Comparison of ENCODE assay signal across 1 cellular context in the genomic region with DNA sequence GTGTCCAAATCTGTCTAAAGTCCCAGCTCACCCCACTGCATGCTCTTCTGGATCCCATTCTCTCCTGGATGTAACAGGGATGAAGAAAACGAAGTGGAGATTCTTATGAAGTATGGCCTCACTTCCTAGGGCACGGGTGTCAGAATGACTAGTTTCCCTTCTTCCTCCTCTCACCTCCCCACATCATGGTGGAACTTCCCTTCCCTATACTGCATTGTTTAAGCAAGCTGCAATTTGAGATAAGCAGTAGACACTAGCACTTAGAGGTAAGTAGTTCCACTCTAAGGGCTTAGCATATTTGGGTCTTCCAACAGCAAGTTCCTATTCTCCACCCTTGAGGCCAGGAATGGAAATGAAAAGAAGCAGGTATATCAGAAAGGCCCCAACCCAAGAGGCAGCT.
TF ChIP-seq lines count a peak whose summit lies in the region.

No MANE protein-coding gene starts in this region.

TF ChIP-seq in K562, 482 proteins besides CTCF, POLR2A, EP300 and RAD21 (continued from another document and continues in another):
- peak; percentile 86 for TF ChIP-seq TEAD2 (tag; IDR thresholded peaks at IDR 0.05)
- TF ChIP-seq, protein P1, sequence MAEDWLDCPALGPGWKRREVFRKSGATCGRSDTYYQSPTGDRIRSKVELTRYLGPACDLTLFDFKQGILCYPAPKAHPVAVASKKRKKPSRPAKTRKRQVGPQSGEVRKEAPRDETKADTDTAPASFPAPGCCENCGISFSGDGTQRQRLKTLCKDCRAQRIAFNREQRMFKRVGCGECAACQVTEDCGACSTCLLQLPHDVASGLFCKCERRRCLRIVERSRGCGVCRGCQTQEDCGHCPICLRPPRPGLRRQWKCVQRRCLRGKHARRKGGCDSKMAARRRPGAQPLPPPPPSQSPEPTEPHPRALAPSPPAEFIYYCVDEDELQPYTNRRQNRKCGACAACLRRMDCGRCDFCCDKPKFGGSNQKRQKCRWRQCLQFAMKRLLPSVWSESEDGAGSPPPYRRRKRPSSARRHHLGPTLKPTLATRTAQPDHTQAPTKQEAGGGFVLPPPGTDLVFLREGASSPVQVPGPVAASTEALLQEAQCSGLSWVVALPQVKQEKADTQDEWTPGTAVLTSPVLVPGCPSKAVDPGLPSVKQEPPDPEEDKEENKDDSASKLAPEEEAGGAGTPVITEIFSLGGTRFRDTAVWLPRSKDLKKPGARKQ (CRISPR knock-in tag; IDR thresholded peaks at IDR 0.05): no peak
- TF ChIP-seq ZNF778 (CRISPR knock-in tag; IDR thresholded peaks at IDR 0.05): no peak
- no peak for TF ChIP-seq ZNF830 (CRISPR knock-in tag; IDR thresholded peaks at IDR 0.05)
- 0 out of 4 replicates have a peak, but pooled peaks of 1 of the 2 experiments have one; percentile 15 for TF ChIP-seq KDM1A (IDR thresholded peaks at IDR 0.05)
- TF ChIP-seq, protein P2, sequence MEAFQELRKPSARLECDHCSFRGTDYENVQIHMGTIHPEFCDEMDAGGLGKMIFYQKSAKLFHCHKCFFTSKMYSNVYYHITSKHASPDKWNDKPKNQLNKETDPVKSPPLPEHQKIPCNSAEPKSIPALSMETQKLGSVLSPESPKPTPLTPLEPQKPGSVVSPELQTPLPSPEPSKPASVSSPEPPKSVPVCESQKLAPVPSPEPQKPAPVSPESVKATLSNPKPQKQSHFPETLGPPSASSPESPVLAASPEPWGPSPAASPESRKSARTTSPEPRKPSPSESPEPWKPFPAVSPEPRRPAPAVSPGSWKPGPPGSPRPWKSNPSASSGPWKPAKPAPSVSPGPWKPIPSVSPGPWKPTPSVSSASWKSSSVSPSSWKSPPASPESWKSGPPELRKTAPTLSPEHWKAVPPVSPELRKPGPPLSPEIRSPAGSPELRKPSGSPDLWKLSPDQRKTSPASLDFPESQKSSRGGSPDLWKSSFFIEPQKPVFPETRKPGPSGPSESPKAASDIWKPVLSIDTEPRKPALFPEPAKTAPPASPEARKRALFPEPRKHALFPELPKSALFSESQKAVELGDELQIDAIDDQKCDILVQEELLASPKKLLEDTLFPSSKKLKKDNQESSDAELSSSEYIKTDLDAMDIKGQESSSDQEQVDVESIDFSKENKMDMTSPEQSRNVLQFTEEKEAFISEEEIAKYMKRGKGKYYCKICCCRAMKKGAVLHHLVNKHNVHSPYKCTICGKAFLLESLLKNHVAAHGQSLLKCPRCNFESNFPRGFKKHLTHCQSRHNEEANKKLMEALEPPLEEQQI (IDR thresholded peaks at IDR 0.05): peak; percentile 87
- no peak for TF ChIP-seq RBM17 (IDR thresholded peaks at IDR 0.05; ENCODE audit: borderline replicate concordance, low read depth, low read length)
- TF ChIP-seq, protein P3, sequence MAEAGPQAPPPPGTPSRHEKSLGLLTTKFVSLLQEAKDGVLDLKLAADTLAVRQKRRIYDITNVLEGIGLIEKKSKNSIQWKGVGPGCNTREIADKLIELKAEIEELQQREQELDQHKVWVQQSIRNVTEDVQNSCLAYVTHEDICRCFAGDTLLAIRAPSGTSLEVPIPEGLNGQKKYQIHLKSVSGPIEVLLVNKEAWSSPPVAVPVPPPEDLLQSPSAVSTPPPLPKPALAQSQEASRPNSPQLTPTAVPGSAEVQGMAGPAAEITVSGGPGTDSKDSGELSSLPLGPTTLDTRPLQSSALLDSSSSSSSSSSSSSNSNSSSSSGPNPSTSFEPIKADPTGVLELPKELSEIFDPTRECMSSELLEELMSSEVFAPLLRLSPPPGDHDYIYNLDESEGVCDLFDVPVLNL (CRISPR knock-in tag; IDR thresholded peaks at IDR 0.05; ENCODE audit: low read depth): no peak
- TF ChIP-seq POLR2AphosphoS5 (IDR thresholded peaks at IDR 0.05; ENCODE audit: control insufficient read depth, insufficient read depth, low read depth, low read length): peak; percentile 34; the same call in 1 of the 2 replicates
- TF ChIP-seq NONO (IDR thresholded peaks at IDR 0.05; ENCODE audit: low read depth in 2 of 2, low read length in 1 of 2): no peak
- no peak for TF ChIP-seq SNRNP70 (optimal IDR thresholded peaks at IDR 0.05; ENCODE audit: low read depth, low read length)
- TF ChIP-seq, protein P4, sequence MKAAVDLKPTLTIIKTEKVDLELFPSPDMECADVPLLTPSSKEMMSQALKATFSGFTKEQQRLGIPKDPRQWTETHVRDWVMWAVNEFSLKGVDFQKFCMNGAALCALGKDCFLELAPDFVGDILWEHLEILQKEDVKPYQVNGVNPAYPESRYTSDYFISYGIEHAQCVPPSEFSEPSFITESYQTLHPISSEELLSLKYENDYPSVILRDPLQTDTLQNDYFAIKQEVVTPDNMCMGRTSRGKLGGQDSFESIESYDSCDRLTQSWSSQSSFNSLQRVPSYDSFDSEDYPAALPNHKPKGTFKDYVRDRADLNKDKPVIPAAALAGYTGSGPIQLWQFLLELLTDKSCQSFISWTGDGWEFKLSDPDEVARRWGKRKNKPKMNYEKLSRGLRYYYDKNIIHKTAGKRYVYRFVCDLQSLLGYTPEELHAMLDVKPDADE (conservative IDR thresholded peaks at IDR 0.05; ENCODE audit: control insufficient read depth, low read depth, low read length): no peak
- no peak for TF ChIP-seq XRCC4 (IDR thresholded peaks at IDR 0.05; ENCODE audit: extremely low read depth, insufficient read depth, insufficient read length)
- no peak for TF ChIP-seq CBX2 (IDR thresholded peaks at IDR 0.05; ENCODE audit: insufficient read depth, low read length, poor library complexity, severe bottlenecking)
- TF ChIP-seq ZNF764 (CRISPR knock-in tag; IDR thresholded peaks at IDR 0.05; ENCODE audit: low read depth): no peak
- TF ChIP-seq SMAD1 (IDR thresholded peaks at IDR 0.05; ENCODE audit: low read depth, low read length, partially characterized antibody): no peak
- TF ChIP-seq ARHGAP35 (IDR thresholded peaks at IDR 0.05; ENCODE audit: partially characterized antibody): no peak
- no peak for TF ChIP-seq ZNF589 (CRISPR knock-in tag; IDR thresholded peaks at IDR 0.05; ENCODE audit: low read depth)
- no peak for TF ChIP-seq ZNF444 (CRISPR knock-in tag; IDR thresholded peaks at IDR 0.05)
- no peak for TF ChIP-seq NR3C1 (CRISPR knock-in tag; IDR thresholded peaks at IDR 0.05)
- TF ChIP-seq, protein P5, sequence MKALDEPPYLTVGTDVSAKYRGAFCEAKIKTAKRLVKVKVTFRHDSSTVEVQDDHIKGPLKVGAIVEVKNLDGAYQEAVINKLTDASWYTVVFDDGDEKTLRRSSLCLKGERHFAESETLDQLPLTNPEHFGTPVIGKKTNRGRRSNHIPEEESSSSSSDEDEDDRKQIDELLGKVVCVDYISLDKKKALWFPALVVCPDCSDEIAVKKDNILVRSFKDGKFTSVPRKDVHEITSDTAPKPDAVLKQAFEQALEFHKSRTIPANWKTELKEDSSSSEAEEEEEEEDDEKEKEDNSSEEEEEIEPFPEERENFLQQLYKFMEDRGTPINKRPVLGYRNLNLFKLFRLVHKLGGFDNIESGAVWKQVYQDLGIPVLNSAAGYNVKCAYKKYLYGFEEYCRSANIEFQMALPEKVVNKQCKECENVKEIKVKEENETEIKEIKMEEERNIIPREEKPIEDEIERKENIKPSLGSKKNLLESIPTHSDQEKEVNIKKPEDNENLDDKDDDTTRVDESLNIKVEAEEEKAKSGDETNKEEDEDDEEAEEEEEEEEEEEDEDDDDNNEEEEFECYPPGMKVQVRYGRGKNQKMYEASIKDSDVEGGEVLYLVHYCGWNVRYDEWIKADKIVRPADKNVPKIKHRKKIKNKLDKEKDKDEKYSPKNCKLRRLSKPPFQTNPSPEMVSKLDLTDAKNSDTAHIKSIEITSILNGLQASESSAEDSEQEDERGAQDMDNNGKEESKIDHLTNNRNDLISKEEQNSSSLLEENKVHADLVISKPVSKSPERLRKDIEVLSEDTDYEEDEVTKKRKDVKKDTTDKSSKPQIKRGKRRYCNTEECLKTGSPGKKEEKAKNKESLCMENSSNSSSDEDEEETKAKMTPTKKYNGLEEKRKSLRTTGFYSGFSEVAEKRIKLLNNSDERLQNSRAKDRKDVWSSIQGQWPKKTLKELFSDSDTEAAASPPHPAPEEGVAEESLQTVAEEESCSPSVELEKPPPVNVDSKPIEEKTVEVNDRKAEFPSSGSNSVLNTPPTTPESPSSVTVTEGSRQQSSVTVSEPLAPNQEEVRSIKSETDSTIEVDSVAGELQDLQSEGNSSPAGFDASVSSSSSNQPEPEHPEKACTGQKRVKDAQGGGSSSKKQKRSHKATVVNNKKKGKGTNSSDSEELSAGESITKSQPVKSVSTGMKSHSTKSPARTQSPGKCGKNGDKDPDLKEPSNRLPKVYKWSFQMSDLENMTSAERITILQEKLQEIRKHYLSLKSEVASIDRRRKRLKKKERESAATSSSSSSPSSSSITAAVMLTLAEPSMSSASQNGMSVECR (CRISPR knock-in tag; IDR thresholded peaks at IDR 0.05): no peak
- TF ChIP-seq, protein P6, sequence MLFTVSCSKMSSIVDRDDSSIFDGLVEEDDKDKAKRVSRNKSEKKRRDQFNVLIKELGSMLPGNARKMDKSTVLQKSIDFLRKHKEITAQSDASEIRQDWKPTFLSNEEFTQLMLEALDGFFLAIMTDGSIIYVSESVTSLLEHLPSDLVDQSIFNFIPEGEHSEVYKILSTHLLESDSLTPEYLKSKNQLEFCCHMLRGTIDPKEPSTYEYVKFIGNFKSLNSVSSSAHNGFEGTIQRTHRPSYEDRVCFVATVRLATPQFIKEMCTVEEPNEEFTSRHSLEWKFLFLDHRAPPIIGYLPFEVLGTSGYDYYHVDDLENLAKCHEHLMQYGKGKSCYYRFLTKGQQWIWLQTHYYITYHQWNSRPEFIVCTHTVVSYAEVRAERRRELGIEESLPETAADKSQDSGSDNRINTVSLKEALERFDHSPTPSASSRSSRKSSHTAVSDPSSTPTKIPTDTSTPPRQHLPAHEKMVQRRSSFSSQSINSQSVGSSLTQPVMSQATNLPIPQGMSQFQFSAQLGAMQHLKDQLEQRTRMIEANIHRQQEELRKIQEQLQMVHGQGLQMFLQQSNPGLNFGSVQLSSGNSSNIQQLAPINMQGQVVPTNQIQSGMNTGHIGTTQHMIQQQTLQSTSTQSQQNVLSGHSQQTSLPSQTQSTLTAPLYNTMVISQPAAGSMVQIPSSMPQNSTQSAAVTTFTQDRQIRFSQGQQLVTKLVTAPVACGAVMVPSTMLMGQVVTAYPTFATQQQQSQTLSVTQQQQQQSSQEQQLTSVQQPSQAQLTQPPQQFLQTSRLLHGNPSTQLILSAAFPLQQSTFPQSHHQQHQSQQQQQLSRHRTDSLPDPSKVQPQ (CRISPR knock-in tag; IDR thresholded peaks at IDR 0.05; ENCODE audit: borderline replicate concordance): no peak
- TF ChIP-seq, protein P7, sequence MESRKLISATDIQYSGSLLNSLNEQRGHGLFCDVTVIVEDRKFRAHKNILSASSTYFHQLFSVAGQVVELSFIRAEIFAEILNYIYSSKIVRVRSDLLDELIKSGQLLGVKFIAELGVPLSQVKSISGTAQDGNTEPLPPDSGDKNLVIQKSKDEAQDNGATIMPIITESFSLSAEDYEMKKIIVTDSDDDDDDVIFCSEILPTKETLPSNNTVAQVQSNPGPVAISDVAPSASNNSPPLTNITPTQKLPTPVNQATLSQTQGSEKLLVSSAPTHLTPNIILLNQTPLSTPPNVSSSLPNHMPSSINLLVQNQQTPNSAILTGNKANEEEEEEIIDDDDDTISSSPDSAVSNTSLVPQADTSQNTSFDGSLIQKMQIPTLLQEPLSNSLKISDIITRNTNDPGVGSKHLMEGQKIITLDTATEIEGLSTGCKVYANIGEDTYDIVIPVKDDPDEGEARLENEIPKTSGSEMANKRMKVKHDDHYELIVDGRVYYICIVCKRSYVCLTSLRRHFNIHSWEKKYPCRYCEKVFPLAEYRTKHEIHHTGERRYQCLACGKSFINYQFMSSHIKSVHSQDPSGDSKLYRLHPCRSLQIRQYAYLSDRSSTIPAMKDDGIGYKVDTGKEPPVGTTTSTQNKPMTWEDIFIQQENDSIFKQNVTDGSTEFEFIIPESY (CRISPR knock-in tag; IDR thresholded peaks at IDR 0.05): no peak
- TF ChIP-seq HOXB6 (CRISPR knock-in tag; IDR thresholded peaks at IDR 0.05; ENCODE audit: borderline replicate concordance): no peak
- no peak for TF ChIP-seq U2AF1 (optimal IDR thresholded peaks at IDR 0.05; ENCODE audit: low read depth, low read length)
- TF ChIP-seq, protein P8, sequence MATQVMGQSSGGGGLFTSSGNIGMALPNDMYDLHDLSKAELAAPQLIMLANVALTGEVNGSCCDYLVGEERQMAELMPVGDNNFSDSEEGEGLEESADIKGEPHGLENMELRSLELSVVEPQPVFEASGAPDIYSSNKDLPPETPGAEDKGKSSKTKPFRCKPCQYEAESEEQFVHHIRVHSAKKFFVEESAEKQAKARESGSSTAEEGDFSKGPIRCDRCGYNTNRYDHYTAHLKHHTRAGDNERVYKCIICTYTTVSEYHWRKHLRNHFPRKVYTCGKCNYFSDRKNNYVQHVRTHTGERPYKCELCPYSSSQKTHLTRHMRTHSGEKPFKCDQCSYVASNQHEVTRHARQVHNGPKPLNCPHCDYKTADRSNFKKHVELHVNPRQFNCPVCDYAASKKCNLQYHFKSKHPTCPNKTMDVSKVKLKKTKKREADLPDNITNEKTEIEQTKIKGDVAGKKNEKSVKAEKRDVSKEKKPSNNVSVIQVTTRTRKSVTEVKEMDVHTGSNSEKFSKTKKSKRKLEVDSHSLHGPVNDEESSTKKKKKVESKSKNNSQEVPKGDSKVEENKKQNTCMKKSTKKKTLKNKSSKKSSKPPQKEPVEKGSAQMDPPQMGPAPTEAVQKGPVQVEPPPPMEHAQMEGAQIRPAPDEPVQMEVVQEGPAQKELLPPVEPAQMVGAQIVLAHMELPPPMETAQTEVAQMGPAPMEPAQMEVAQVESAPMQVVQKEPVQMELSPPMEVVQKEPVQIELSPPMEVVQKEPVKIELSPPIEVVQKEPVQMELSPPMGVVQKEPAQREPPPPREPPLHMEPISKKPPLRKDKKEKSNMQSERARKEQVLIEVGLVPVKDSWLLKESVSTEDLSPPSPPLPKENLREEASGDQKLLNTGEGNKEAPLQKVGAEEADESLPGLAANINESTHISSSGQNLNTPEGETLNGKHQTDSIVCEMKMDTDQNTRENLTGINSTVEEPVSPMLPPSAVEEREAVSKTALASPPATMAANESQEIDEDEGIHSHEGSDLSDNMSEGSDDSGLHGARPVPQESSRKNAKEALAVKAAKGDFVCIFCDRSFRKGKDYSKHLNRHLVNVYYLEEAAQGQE (CRISPR knock-in tag; IDR thresholded peaks at IDR 0.05; ENCODE audit: low read depth): no peak
- no peak for TF ChIP-seq TFAM (CRISPR knock-in tag; conservative IDR thresholded peaks at IDR 0.05)
- 0 out of 2 replicates have a peak, but pooled peaks have one; percentile 9 for TF ChIP-seq PYGO2 (tag; IDR thresholded peaks at IDR 0.05)
- TF ChIP-seq, protein P9, sequence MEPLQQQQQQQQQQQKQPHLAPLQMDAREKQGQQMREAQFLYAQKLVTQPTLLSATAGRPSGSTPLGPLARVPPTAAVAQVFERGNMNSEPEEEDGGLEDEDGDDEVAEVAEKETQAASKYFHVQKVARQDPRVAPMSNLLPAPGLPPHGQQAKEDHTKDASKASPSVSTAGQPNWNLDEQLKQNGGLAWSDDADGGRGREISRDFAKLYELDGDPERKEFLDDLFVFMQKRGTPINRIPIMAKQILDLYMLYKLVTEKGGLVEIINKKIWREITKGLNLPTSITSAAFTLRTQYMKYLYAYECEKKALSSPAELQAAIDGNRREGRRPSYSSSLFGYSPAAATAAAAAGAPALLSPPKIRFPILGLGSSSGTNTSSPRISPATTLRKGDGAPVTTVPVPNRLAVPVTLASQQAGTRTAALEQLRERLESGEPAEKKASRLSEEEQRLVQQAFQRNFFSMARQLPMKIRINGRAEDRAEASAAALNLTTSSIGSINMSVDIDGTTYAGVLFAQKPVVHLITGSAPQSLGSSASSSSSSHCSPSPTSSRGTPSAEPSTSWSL (CRISPR knock-in tag; IDR thresholded peaks at IDR 0.05; ENCODE audit: borderline replicate concordance): no peak
- TF ChIP-seq GTF2F1 (IDR thresholded peaks at IDR 0.05; ENCODE audit: low read depth, low read length): no peak
- TF ChIP-seq BCL6 (CRISPR knock-in tag; IDR thresholded peaks at IDR 0.05): no peak
- TF ChIP-seq HDAC2 (IDR thresholded peaks at IDR 0.05): peak; percentile 40; the same call in 1 of the 2 replicates
